1 cellular context compared by ENCODE assay signal in the genomic region with DNA sequence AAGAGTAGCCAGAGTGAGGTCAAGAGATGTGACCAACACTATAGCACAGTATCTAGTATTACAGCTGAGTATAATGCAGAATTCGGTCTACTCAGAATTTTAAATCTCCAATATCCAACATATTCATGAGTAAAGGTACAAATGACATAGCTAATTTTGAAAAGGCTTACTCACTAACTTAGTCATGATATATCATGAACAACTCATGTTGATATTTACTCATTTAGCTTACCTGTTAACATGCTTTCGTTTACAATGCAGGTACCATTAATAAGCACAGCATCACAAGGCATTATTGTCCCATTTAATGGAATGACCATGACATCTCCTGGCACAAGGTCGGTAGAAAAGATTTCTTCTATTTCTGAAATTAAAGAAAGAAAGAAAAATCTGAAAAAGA.
TF ChIP-seq lines count a peak whose summit lies in the region.

No MANE protein-coding gene starts in this region.

TF ChIP-seq in K562, 482 proteins besides CTCF, POLR2A, EP300 and RAD21 (continued from another document):
- TF ChIP-seq TOE1 (IDR thresholded peaks at IDR 0.05; ENCODE audit: borderline replicate concordance) (no peak), TOE1 (CRISPR knock-in tag; IDR thresholded peaks at IDR 0.05; ENCODE audit: borderline replicate concordance, low read depth) (no peak), TRIM24 (IDR thresholded peaks at IDR 0.05) (no peak), CSDE1 (IDR thresholded peaks at IDR 0.05) (no peak), POLR3G (IDR thresholded peaks at IDR 0.05; ENCODE audit: extremely low read depth, insufficient read length, insufficient replicate concordance) (no peak), MAFF (IDR thresholded peaks at IDR 0.05; ENCODE audit: low read length) (no peak)
- TF ChIP-seq, protein P1, sequence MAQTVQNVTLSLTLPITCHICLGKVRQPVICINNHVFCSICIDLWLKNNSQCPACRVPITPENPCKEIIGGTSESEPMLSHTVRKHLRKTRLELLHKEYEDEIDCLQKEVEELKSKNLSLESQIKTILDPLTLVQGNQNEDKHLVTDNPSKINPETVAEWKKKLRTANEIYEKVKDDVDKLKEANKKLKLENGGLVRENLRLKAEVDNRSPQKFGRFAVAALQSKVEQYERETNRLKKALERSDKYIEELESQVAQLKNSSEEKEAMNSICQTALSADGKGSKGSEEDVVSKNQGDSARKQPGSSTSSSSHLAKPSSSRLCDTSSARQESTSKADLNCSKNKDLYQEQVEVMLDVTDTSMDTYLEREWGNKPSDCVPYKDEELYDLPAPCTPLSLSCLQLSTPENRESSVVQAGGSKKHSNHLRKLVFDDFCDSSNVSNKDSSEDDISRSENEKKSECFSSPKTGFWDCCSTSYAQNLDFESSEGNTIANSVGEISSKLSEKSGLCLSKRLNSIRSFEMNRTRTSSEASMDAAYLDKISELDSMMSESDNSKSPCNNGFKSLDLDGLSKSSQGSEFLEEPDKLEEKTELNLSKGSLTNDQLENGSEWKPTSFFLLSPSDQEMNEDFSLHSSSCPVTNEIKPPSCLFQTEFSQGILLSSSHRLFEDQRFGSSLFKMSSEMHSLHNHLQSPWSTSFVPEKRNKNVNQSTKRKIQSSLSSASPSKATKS (CRISPR knock-in tag; IDR thresholded peaks at IDR 0.05): no peak
- TF ChIP-seq, protein P2, sequence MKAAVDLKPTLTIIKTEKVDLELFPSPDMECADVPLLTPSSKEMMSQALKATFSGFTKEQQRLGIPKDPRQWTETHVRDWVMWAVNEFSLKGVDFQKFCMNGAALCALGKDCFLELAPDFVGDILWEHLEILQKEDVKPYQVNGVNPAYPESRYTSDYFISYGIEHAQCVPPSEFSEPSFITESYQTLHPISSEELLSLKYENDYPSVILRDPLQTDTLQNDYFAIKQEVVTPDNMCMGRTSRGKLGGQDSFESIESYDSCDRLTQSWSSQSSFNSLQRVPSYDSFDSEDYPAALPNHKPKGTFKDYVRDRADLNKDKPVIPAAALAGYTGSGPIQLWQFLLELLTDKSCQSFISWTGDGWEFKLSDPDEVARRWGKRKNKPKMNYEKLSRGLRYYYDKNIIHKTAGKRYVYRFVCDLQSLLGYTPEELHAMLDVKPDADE (conservative IDR thresholded peaks at IDR 0.05; ENCODE audit: control insufficient read depth, low read depth, low read length): no peak
